1 cellular context compared by ENCODE assay signal in genomic region chr9:137621131-137621757, GRCh38.
TF ChIP-seq lines count a peak whose summit lies in the region.

No MANE protein-coding gene starts in this region.

TF ChIP-seq in GM23338, 12 proteins besides CTCF, POLR2A, EP300 and RAD21:
- TF ChIP-seq CREB1 (CRISPR knock-in tag; IDR thresholded peaks at IDR 0.05; ENCODE audit: low read depth) (no peak), EZH2phosphoT487 (IDR thresholded peaks at IDR 0.05; ENCODE audit: unreplicated experiment) (no peak), NANOG (IDR thresholded peaks at IDR 0.05; ENCODE audit: borderline replicate concordance) (no peak), STAT1 (IDR thresholded peaks at IDR 0.05; ENCODE audit: unreplicated experiment) (no peak), ZNF114 (CRISPR knock-in tag; IDR thresholded peaks at IDR 0.05) (no peak), POLR2AphosphoS5 (IDR thresholded peaks at IDR 0.05; ENCODE audit: low read depth) (no peak), EZH2 (IDR thresholded peaks at IDR 0.05; ENCODE audit: low read depth, unreplicated experiment) (no peak), JUNB (IDR thresholded peaks at IDR 0.05; ENCODE audit: unreplicated experiment) (no peak), ZNF331 (CRISPR knock-in tag; IDR thresholded peaks at IDR 0.05; ENCODE audit: low read depth) (no peak)
- TF ChIP-seq, protein P1, sequence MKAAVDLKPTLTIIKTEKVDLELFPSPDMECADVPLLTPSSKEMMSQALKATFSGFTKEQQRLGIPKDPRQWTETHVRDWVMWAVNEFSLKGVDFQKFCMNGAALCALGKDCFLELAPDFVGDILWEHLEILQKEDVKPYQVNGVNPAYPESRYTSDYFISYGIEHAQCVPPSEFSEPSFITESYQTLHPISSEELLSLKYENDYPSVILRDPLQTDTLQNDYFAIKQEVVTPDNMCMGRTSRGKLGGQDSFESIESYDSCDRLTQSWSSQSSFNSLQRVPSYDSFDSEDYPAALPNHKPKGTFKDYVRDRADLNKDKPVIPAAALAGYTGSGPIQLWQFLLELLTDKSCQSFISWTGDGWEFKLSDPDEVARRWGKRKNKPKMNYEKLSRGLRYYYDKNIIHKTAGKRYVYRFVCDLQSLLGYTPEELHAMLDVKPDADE (IDR thresholded peaks at IDR 0.05), result no peak
- TF ChIP-seq, protein P2, sequence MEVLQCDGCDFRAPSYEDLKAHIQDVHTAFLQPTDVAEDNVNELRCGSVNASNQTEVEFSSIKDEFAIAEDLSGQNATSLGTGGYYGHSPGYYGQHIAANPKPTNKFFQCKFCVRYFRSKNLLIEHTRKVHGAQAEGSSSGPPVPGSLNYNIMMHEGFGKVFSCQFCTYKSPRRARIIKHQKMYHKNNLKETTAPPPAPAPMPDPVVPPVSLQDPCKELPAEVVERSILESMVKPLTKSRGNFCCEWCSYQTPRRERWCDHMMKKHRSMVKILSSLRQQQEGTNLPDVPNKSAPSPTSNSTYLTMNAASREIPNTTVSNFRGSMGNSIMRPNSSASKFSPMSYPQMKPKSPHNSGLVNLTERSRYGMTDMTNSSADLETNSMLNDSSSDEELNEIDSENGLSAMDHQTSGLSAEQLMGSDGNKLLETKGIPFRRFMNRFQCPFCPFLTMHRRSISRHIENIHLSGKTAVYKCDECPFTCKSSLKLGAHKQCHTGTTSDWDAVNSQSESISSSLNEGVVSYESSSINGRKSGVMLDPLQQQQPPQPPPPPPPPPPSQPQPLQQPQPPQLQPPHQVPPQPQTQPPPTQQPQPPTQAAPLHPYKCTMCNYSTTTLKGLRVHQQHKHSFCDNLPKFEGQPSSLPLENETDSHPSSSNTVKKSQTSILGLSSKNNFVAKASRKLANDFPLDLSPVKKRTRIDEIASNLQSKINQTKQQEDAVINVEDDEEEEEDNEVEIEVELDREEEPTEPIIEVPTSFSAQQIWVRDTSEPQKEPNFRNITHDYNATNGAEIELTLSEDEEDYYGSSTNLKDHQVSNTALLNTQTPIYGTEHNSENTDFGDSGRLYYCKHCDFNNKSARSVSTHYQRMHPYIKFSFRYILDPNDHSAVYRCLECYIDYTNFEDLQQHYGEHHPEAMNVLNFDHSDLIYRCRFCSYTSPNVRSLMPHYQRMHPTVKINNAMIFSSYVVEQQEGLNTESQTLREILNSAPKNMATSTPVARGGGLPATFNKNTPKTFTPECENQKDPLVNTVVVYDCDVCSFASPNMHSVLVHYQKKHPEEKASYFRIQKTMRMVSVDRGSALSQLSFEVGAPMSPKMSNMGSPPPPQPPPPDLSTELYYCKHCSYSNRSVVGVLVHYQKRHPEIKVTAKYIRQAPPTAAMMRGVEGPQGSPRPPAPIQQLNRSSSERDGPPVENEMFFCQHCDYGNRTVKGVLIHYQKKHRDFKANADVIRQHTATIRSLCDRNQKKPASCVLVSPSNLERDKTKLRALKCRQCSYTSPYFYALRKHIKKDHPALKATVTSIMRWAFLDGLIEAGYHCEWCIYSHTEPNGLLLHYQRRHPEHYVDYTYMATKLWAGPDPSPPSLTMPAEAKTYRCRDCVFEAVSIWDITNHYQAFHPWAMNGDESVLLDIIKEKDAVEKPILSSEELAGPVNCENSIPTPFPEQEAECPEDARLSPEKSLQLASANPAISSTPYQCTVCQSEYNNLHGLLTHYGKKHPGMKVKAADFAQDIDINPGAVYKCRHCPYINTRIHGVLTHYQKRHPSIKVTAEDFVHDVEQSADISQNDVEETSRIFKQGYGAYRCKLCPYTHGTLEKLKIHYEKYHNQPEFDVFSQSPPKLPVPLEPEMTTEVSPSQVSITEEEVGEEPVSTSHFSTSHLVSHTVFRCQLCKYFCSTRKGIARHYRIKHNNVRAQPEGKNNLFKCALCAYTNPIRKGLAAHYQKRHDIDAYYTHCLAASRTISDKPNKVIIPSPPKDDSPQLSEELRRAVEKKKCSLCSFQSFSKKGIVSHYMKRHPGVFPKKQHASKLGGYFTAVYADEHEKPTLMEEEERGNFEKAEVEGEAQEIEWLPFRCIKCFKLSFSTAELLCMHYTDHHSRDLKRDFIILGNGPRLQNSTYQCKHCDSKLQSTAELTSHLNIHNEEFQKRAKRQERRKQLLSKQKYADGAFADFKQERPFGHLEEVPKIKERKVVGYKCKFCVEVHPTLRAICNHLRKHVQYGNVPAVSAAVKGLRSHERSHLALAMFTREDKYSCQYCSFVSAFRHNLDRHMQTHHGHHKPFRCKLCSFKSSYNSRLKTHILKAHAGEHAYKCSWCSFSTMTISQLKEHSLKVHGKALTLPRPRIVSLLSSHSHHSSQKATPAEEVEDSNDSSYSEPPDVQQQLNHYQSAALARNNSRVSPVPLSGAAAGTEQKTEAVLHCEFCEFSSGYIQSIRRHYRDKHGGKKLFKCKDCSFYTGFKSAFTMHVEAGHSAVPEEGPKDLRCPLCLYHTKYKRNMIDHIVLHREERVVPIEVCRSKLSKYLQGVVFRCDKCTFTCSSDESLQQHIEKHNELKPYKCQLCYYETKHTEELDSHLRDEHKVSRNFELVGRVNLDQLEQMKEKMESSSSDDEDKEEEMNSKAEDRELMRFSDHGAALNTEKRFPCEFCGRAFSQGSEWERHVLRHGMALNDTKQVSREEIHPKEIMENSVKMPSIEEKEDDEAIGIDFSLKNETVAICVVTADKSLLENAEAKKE (CRISPR knock-in tag; IDR thresholded peaks at IDR 0.05), result no peak
- TF ChIP-seq, protein P3, sequence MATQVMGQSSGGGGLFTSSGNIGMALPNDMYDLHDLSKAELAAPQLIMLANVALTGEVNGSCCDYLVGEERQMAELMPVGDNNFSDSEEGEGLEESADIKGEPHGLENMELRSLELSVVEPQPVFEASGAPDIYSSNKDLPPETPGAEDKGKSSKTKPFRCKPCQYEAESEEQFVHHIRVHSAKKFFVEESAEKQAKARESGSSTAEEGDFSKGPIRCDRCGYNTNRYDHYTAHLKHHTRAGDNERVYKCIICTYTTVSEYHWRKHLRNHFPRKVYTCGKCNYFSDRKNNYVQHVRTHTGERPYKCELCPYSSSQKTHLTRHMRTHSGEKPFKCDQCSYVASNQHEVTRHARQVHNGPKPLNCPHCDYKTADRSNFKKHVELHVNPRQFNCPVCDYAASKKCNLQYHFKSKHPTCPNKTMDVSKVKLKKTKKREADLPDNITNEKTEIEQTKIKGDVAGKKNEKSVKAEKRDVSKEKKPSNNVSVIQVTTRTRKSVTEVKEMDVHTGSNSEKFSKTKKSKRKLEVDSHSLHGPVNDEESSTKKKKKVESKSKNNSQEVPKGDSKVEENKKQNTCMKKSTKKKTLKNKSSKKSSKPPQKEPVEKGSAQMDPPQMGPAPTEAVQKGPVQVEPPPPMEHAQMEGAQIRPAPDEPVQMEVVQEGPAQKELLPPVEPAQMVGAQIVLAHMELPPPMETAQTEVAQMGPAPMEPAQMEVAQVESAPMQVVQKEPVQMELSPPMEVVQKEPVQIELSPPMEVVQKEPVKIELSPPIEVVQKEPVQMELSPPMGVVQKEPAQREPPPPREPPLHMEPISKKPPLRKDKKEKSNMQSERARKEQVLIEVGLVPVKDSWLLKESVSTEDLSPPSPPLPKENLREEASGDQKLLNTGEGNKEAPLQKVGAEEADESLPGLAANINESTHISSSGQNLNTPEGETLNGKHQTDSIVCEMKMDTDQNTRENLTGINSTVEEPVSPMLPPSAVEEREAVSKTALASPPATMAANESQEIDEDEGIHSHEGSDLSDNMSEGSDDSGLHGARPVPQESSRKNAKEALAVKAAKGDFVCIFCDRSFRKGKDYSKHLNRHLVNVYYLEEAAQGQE (IDR thresholded peaks at IDR 0.05; ENCODE audit: unreplicated experiment), result no peak
